ENCODE assay signal across 23 cellular contexts in genomic region chr2:8517850-8518480, GRCh38.
A peak's percentile ranks its signal among the peaks of the same experiment; 100 is the strongest.
DNase-seq lines count a peak whose midpoint lies in the region; TF ChIP-seq lines count a peak whose summit lies in the region.
"Had no signal": no experiment of that assay in that cellular context is flagged by ENCODE, and none has a peak within 500 bp of the region (broad histone marks: within the 10 kb centered on the region; RNA-seq: fewer than 3 reads in every experiment).

No MANE protein-coding gene starts in this region.

- H3K9me3 ChIP-seq in BLaER1 = peaks cover 17% of the 10 kb centered on the region
- H3K9me3 ChIP-seq: HAP-1, heart left ventricle, right atrium auricular region, testis, uterus had no signal

- CTCF ChIA-PET in HEK293T (lab: Yijun Ruan, JAX) = no interaction called here

- no peaks in the 10 kb centered on the region for H4K20me1 ChIP-seq in BLaER1

- H3K27ac ChIP-seq in BLaER1 = peak overlapping the region; percentile 38; the same call in 1 of the 2 replicates
- H3K27ac ChIP-seq: heart left ventricle, right atrium auricular region, testis, uterus had no signal

- no peak overlapping the region for H3K9ac ChIP-seq in BLaER1

- H3K4me1 ChIP-seq in BLaER1 = peaks cover 85% of the 10 kb centered on the region
- H3K4me1 ChIP-seq: HAP-1, uterus had no signal

- H3K27me3 ChIP-seq in BLaER1 = no peaks in the 10 kb centered on the region
- H3K27me3 ChIP-seq: heart left ventricle, right atrium auricular region, testis, uterus had no signal

- peak overlapping the region; percentile 55 for H3K4me2 ChIP-seq in BLaER1

- 0 out of 2 replicates have a peak, but pooled peaks cover 7% of the 10 kb centered on the region for H3K36me3 ChIP-seq in BLaER1
- H3K36me3 ChIP-seq: HAP-1, heart left ventricle, right atrium auricular region, spleen, uterus had no signal

- POLR2A ChIA-PET in HEK293T (lab: Yijun Ruan, JAX) = no interaction called here

- H3K4me3 ChIP-seq in BLaER1 = no peak overlapping the region
- H3K4me3 ChIP-seq: HAP-1, heart left ventricle, right atrium auricular region, spleen, testis, uterus had no signal

- intact Hi-C loops in head of caudate nucleus (cut with DNase I) = no loop called here

- DNase-seq in DMS53 (lab: John Stamatoyannopoulos, UW) (peak; percentile 93), SHP77 (lab: John Stamatoyannopoulos, UW) (peak; percentile 37 to 84), left kidney (ENCODE audit: low read depth, low spot score) (peak; percentile 58), HEK293T (ENCODE audit: extremely low spot score) (no peak), head of caudate nucleus (no peak)
- DNase-seq in effector CD8-positive, alpha-beta T cell (lab: John Stamatoyannopoulos, UW) = no peak
- DNase-seq: activated CD4-positive, alpha-beta T cell treated with anti-CD3 and anti-CD28 coated beads, Interleukin-2, amount 50 U/mL, for 1 hour; central memory CD4-positive, alpha-beta T cell; heart left ventricle; left cardiac atrium; naive B cell; NCI-H1694; NCI-H2171 treated with DMSO at 0.1 percent for 48 hours; NCI-H774; spleen; stimulated activated CD4-positive, alpha-beta T cell treated with anti-CD3 and anti-CD28 coated beads, Interleukin-4, amount 100 ng/mL, for 24 hours; stimulated activated naive CD4-positive, alpha-beta T cell; T-helper 9 cell; testis; uterus had no signal

TF ChIP-seq in HEK293T, 16 proteins besides CTCF, POLR2A, EP300 and RAD21:
- no peak for TF ChIP-seq ARNT (IDR thresholded peaks at IDR 0.05)

Comparison
In these comparisons a context has a peak if more than half of its experiments do, and no peak if none do; other contexts are left out.
1. DNase-seq: peak in DMS53 (single experiment), SHP77 (2 of 2) and left kidney (single experiment); none in effector CD8-positive, alpha-beta T cell (single experiment), HEK293T (single experiment) and head of caudate nucleus (0 of 42).